9 cellular contexts compared by ENCODE assay signal in genomic region chr6:139370707-139371345, GRCh38. TPM values are rescaled to one million over a fixed set of nuclear protein-coding genes. Genes with fewer than 3 reads are reported as not detected.
DNase-seq lines count a peak whose midpoint lies in the region; ATAC-seq and TF ChIP-seq lines count a peak whose summit lies in the region.
"Had no signal": no experiment of that assay in that cellular context is flagged by ENCODE, and none has a peak within 500 bp of the region (broad histone marks: within the 10 kb centered on the region; RNA-seq: fewer than 3 reads in every experiment).

No MANE protein-coding gene starts in this region.

- TF ChIP-seq CTCF in activated CD8-positive, alpha-beta T cell treated with anti-CD3 and anti-CD28 coated beads for 36 hours (IDR thresholded peaks at IDR 0.05), result no peak
- TF ChIP-seq CTCF in kidney epithelial cell (IDR thresholded peaks at IDR 0.05; ENCODE audit: insufficient read depth, low read length, poor library complexity, severe bottlenecking), result no peak

- H3K27ac Mint-ChIP-seq in activated CD8-positive, alpha-beta T cell treated with anti-CD3 and anti-CD28 coated beads for 36 hours, result peak overlapping the region; percentile 79
- H3K27ac Mint-ChIP-seq in activated CD8-positive, alpha-beta T cell treated with anti-CD3 and anti-CD28 coated beads, Interleukin-2, amount 10 ng/mL, durations not matched to agents 7 days and 5 days, result no peak overlapping the region

- H3K27me3 Mint-ChIP-seq in activated CD8-positive, alpha-beta T cell treated with anti-CD3 and anti-CD28 coated beads for 36 hours, result no peaks in the 10 kb centered on the region
- H3K27me3 Mint-ChIP-seq in activated CD8-positive, alpha-beta T cell treated with anti-CD3 and anti-CD28 coated beads, Interleukin-2, amount 10 ng/mL, durations not matched to agents 7 days and 5 days (ENCODE audit: low read depth), result no peaks in the 10 kb centered on the region

- peaks cover 19% of the 10 kb centered on the region for H3K36me3 ChIP-seq in adipocyte (ENCODE audit: control insufficient read depth, insufficient read depth, low read length, severe bottlenecking)
- H3K36me3 ChIP-seq in kidney epithelial cell (ENCODE audit: control insufficient read depth, insufficient read depth, low read length), result no peaks in the 10 kb centered on the region

- H3K9me3 Mint-ChIP-seq in activated CD8-positive, alpha-beta T cell treated with anti-CD3 and anti-CD28 coated beads for 36 hours, result no peaks in the 10 kb centered on the region
- no peaks in the 10 kb centered on the region for H3K9me3 Mint-ChIP-seq in activated CD8-positive, alpha-beta T cell treated with anti-CD3 and anti-CD28 coated beads, Interleukin-2, amount 10 ng/mL, durations not matched to agents 7 days and 5 days (ENCODE audit: insufficient read depth)

- CTCF ChIA-PET in activated CD8-positive, alpha-beta T cell treated with anti-CD3 and anti-CD28 coated beads for 36 hours (lab: Charles Lee), result interaction anchor here (0.6 to 4.3 kb wide), 15 partner anchors 8 to 568 kb away, joined by 3 to 87 read pairs (median 6); partner anchors contain the start of gene TXLNB
- CTCF ChIA-PET in activated CD8-positive, alpha-beta T cell treated with anti-CD3 and anti-CD28 coated beads, Interleukin-2, amount 10 ng/mL, durations not matched to agents 7 days and 5 days (lab: Charles Lee), result interaction anchor here (0.6 to 6.8 kb wide), 14 partner anchors 8 to 1403 kb away, joined by 3 to 110 read pairs (median 5); partner anchors contain the start of gene TXLNB

- H3K4me1 ChIP-seq in adipocyte (ENCODE audit: control insufficient read depth, insufficient read depth, low read length), result peaks cover 28% of the 10 kb centered on the region

- intact Hi-C loops in activated CD8-positive, alpha-beta T cell treated with anti-CD3 and anti-CD28 coated beads for 36 hours (cut with micrococcal nuclease), result loop anchor here (5.0 to 10.0 kb wide), 3 partner anchors 154 to 556 kb away; no protein-coding TSS in a partner anchor

- H3K27ac ChIP-seq in temporal lobe (ENCODE audit: low read depth, low read length), result peak overlapping the region; percentile 17
- H3K27ac ChIP-seq: C4-2B had no signal

- H3K4me3 ChIP-seq in adipocyte (ENCODE audit: low read length), result peak overlapping the region; percentile 91
- H3K4me3 ChIP-seq in kidney epithelial cell (ENCODE audit: low read depth, low read length), result peak overlapping the region; percentile 74

- no peaks in the 10 kb centered on the region for H3K27me3 ChIP-seq in adipocyte (replicated peaks; ENCODE audit: control insufficient read depth, insufficient read depth, low read length)
- no peaks in the 10 kb centered on the region for H3K27me3 ChIP-seq in kidney epithelial cell (ENCODE audit: control insufficient read depth, insufficient read depth, low read length)

- ATAC-seq in activated CD8-positive, alpha-beta T cell treated with anti-CD3 and anti-CD28 coated beads for 36 hours, result no peak
- ATAC-seq in activated CD8-positive, alpha-beta T cell treated with anti-CD3 and anti-CD28 coated beads, Interleukin-2, amount 10 ng/mL, durations not matched to agents 7 days and 5 days, result no peak
- no peak for ATAC-seq in GM21576 (IDR thresholded peaks at IDR 0.05; ENCODE audit: unreplicated experiment)

- DNase-seq in activated CD8-positive, alpha-beta T cell treated with anti-CD3 and anti-CD28 coated beads for 36 hours, result no peak
- DNase-seq in activated CD8-positive, alpha-beta T cell treated with anti-CD3 and anti-CD28 coated beads, Interleukin-2, amount 10 ng/mL, durations not matched to agents 7 days and 5 days, result no peak
- DNase-seq in adipocyte (ENCODE audit: low read depth) (peak; percentile 47), kidney epithelial cell (ENCODE audit: low read depth) (no peak), NCI-H146 (lab: John Stamatoyannopoulos, UW) (no peak), HPDE6-E6E7 (ENCODE audit: extremely low spot score) (no peak)

- H3K4me3 Mint-ChIP-seq in activated CD8-positive, alpha-beta T cell treated with anti-CD3 and anti-CD28 coated beads for 36 hours, result peak overlapping the region; percentile 86
- H3K4me3 Mint-ChIP-seq in activated CD8-positive, alpha-beta T cell treated with anti-CD3 and anti-CD28 coated beads, Interleukin-2, amount 10 ng/mL, durations not matched to agents 7 days and 5 days, result no peak overlapping the region

- POLR2A ChIA-PET in activated CD8-positive, alpha-beta T cell treated with anti-CD3 and anti-CD28 coated beads for 36 hours (lab: Charles Lee), result interaction anchor here (0.6 kb wide), 1 partner anchor 394 kb away, joined by 3 read pairs; no protein-coding TSS in a partner anchor
- POLR2A ChIA-PET in activated CD8-positive, alpha-beta T cell treated with anti-CD3 and anti-CD28 coated beads, Interleukin-2, amount 10 ng/mL, durations not matched to agents 7 days and 5 days (lab: Charles Lee), result no interaction called here

- peaks cover 28% of the 10 kb centered on the region for H3K36me3 Mint-ChIP-seq in activated CD8-positive, alpha-beta T cell treated with anti-CD3 and anti-CD28 coated beads for 36 hours (ENCODE audit: low read depth)
- H3K36me3 Mint-ChIP-seq in activated CD8-positive, alpha-beta T cell treated with anti-CD3 and anti-CD28 coated beads, Interleukin-2, amount 10 ng/mL, durations not matched to agents 7 days and 5 days (ENCODE audit: low read depth), result peaks cover 36% of the 10 kb centered on the region

- H3K4me1 Mint-ChIP-seq in activated CD8-positive, alpha-beta T cell treated with anti-CD3 and anti-CD28 coated beads for 36 hours (ENCODE audit: low read depth), result peaks cover 38% of the 10 kb centered on the region
- peaks cover 50% of the 10 kb centered on the region for H3K4me1 Mint-ChIP-seq in activated CD8-positive, alpha-beta T cell treated with anti-CD3 and anti-CD28 coated beads, Interleukin-2, amount 10 ng/mL, durations not matched to agents 7 days and 5 days (ENCODE audit: low read depth)

- no peaks in the 10 kb centered on the region for H3K9me3 ChIP-seq in adipocyte (ENCODE audit: control insufficient read depth, low read length)

- H3K9ac ChIP-seq in adipocyte (ENCODE audit: low read length), result peak overlapping the region; percentile 98

RNA-seq across cellular contexts. Expression of gene CITED2, which starts 3.6 kb away (rescaled TPM):
- total RNA-seq in activated CD8-positive, alpha-beta T cell treated with anti-CD3 and anti-CD28 coated beads for 36 hours, result 10 to 100 TPM; 37.5 to 39.7 TPM
- 10 to 100 TPM; 36.2 to 38.7 TPM for total RNA-seq in activated CD8-positive, alpha-beta T cell treated with anti-CD3 and anti-CD28 coated beads, Interleukin-2, amount 10 ng/mL, durations not matched to agents 7 days and 5 days
- total RNA-seq in kidney epithelial cell, result 74.2 and 97.9 TPM in 2 replicates
- 31.5 TPM for total RNA-seq in temporal lobe
